In the genomic region with DNA sequence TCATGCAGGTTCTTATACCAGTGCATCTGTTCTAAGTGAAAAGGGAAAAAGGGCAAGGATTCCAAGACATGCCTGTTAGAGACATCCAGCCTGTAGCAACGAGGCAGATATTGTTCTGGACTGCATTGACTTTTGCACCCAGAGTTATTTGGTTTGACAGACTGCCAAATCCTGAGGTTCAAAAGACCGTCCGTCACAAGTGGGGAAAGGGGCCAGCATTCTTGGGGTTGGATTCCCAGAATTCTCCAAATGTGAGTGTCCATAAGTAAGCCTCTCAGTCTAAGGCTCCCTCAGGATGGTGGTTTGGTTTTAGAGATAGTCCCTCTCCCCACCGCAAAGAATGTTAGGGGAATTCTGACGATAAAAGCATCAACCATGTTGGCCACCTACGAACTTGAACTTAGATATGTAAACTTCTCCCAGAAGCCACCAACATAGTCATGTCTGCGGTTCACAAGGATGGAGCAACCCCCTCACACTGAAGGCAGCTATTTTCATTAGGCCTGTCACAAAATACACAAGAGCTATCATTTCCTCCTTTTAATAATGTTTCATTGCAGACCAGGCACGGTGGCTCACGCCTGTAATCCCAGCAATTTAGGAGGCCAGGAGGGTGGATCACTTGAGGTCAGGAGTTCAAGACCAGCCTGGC, we compare ENCODE assay signal across 12 cellular contexts. TPM values are rescaled to one million over a fixed set of nuclear protein-coding genes. Genes with fewer than 3 reads are reported as not detected.
DNase-seq lines count a peak whose midpoint lies in the region; FAIRE-seq and TF ChIP-seq lines count a peak whose summit lies in the region.
"Had no signal": no experiment of that assay in that cellular context is flagged by ENCODE, and none has a peak within 500 bp of the region (broad histone marks: within the 10 kb centered on the region; RNA-seq: fewer than 3 reads in every experiment).

No MANE protein-coding gene starts in this region.

- H3K9me3 Mint-ChIP-seq in nephron, result peaks cover 5% of the 10 kb centered on the region
- no peaks in the 10 kb centered on the region for H3K9me3 Mint-ChIP-seq in activated T-helper 2 cell treated with anti-CD3 and anti-CD28 coated beads, Interferon-gamma antibody, Interleukin-2, Interleukin-4, amounts not matched to agents 10 μg/mL and 5 μg/mL and 100 μg/mL, durations not matched to agents 14 hours and 24 hours and 36 hours

- peak overlapping the region; percentile 51 for H3K27ac ChIP-seq in endothelial cell of umbilical vein (ENCODE audit: insufficient read depth, low read depth, low read length)
- H3K27ac ChIP-seq in vagina, result no peak overlapping the region

- H3K36me3 ChIP-seq in endothelial cell of umbilical vein (ENCODE audit: control insufficient read depth in 2 of 2, extremely low read depth in 1 of 2, insufficient read depth in 2 of 2, low read length in 2 of 2) (no peaks in the 10 kb centered on the region), vagina (no peaks in the 10 kb centered on the region)

- H3K27me3 ChIP-seq in endothelial cell of umbilical vein (ENCODE audit: control insufficient read depth in 2 of 2, insufficient read depth in 2 of 2, low read length in 2 of 2), result no peaks in the 10 kb centered on the region
- H3K27me3 ChIP-seq in vagina, result no peaks in the 10 kb centered on the region

- H4K20me1 ChIP-seq in endothelial cell of umbilical vein (replicated peaks; ENCODE audit: control insufficient read depth, extremely low read depth, insufficient read depth, low read length), result no peaks in the 10 kb centered on the region

- intact Hi-C loops in endothelial cell of umbilical vein (cut with micrococcal nuclease), result no loop called here
- intact Hi-C loops in vagina (cut with DNase I), result no loop called here
- intact Hi-C loops in activated T-helper 2 cell treated with anti-CD3 and anti-CD28 coated beads, Interferon-gamma antibody, Interleukin-2, Interleukin-4, amounts not matched to agents 10 μg/mL and 5 μg/mL and 100 μg/mL, durations not matched to agents 14 hours and 24 hours and 36 hours (cut with micrococcal nuclease), result no loop called here

- H3K4me3 ChIP-seq in endothelial cell of umbilical vein (replicated peaks in 1 of 3; ENCODE audit: insufficient read depth in 1 of 3, low read depth in 1 of 3, low read length in 3 of 3) (no peak overlapping the region), vagina (no peak overlapping the region)

- no peaks in the 10 kb centered on the region for H3K9me3 ChIP-seq in endothelial cell of umbilical vein (replicated peaks; ENCODE audit: control insufficient read depth, insufficient read depth, low read length)
- no peaks in the 10 kb centered on the region for H3K9me3 ChIP-seq in vagina
- H3K9me3 ChIP-seq: Caco-2 had no signal

- H3K4me2 ChIP-seq in endothelial cell of umbilical vein (ENCODE audit: insufficient read depth, low read length), result no peak overlapping the region

- DNase-seq in AG09319 (ENCODE audit: extremely low read depth, low read depth), result peak; percentile 100
- peak; percentile 8 for DNase-seq in NOMO-1 treated with DMSO at 0.1 percent for 48 hours (lab: John Stamatoyannopoulos, UW; ENCODE audit: unreplicated experiment)
- DNase-seq in endothelial cell of umbilical vein (ENCODE audit: low read depth, low spot score), result peak; percentile 35
- DNase-seq in Kasumi-1 (lab: John Stamatoyannopoulos, UW), result no peak
- DNase-seq in vagina (ENCODE audit: extremely low spot score in 2 of 2), result no peak
- DNase-seq in amygdala (lab: John Stamatoyannopoulos, UW), result no peak
- no peak for DNase-seq in activated T-helper 2 cell treated with anti-CD3 and anti-CD28 coated beads, Interferon-gamma antibody, Interleukin-2, Interleukin-4, amounts not matched to agents 10 μg/mL and 5 μg/mL and 100 μg/mL, durations not matched to agents 14 hours and 24 hours and 36 hours (ENCODE audit: low spot score)
- DNase-seq: activated gamma-delta T cell treated with Interleukin-2 at 50 U/mL for 16 hours, Caco-2, NCI-H1694 treated with DMSO at 0.1 percent for 48 hours, posterior cingulate gyrus had no signal

- no peaks in the 10 kb centered on the region for H3K36me3 Mint-ChIP-seq in nephron (ENCODE audit: low read depth)
- H3K36me3 Mint-ChIP-seq in activated T-helper 2 cell treated with anti-CD3 and anti-CD28 coated beads, Interferon-gamma antibody, Interleukin-2, Interleukin-4, amounts not matched to agents 10 μg/mL and 5 μg/mL and 100 μg/mL, durations not matched to agents 14 hours and 24 hours and 36 hours (ENCODE audit: low read depth), result no peaks in the 10 kb centered on the region

- no peaks in the 10 kb centered on the region for H3K79me2 ChIP-seq in endothelial cell of umbilical vein (ENCODE audit: control insufficient read depth, insufficient read depth, low read length)

- H3K27me3 Mint-ChIP-seq in nephron (ENCODE audit: low read depth), result peaks cover 5% of the 10 kb centered on the region
- peaks cover 10% of the 10 kb centered on the region for H3K27me3 Mint-ChIP-seq in activated T-helper 2 cell treated with anti-CD3 and anti-CD28 coated beads, Interferon-gamma antibody, Interleukin-2, Interleukin-4, amounts not matched to agents 10 μg/mL and 5 μg/mL and 100 μg/mL, durations not matched to agents 14 hours and 24 hours and 36 hours (ENCODE audit: low read depth)

- peak overlapping the region; percentile 93 to 97 (median 96) for H3K27ac Mint-ChIP-seq in nephron
- H3K27ac Mint-ChIP-seq in activated T-helper 2 cell treated with anti-CD3 and anti-CD28 coated beads, Interferon-gamma antibody, Interleukin-2, Interleukin-4, amounts not matched to agents 10 μg/mL and 5 μg/mL and 100 μg/mL, durations not matched to agents 14 hours and 24 hours and 36 hours, result no peak overlapping the region

- no TSS peak for BruUV-seq in endothelial cell of umbilical vein (replicated peaks; lab: Mats Ljungman, UMichigan)

- POLR2A ChIA-PET in endothelial cell of umbilical vein (lab: Charles Lee), result no interaction called here

- TF ChIP-seq CTCF in AG09319 (IDR thresholded peaks at IDR 0.05; ENCODE audit: low read depth, low read length) (no peak), endothelial cell of umbilical vein (IDR thresholded peaks at IDR 0.05; ENCODE audit: extremely low read depth in 1 of 2, insufficient read depth in 1 of 2, low read depth in 1 of 2, low read length in 2 of 2) (no peak), nephron (IDR thresholded peaks at IDR 0.05; ENCODE audit: unreplicated experiment in 3 of 3) (no peak), vagina (IDR thresholded peaks at IDR 0.05) (no peak)

- H3K9ac ChIP-seq in endothelial cell of umbilical vein (replicated peaks; ENCODE audit: extremely low read depth, insufficient read depth, low read length), result no peak overlapping the region

- peaks cover 19% of the 10 kb centered on the region for H3K4me1 Mint-ChIP-seq in nephron
- H3K4me1 Mint-ChIP-seq in activated T-helper 2 cell treated with anti-CD3 and anti-CD28 coated beads, Interferon-gamma antibody, Interleukin-2, Interleukin-4, amounts not matched to agents 10 μg/mL and 5 μg/mL and 100 μg/mL, durations not matched to agents 14 hours and 24 hours and 36 hours (ENCODE audit: low read depth), result no peaks in the 10 kb centered on the region

- dilution Hi-C loops in endothelial cell of umbilical vein (cut with MboI; ENCODE audit: extremely low pct_ligation_motif_present, low sequenced_read_pairs), result no loop called here

- H3K9me1 ChIP-seq in endothelial cell of umbilical vein (replicated peaks; ENCODE audit: control insufficient read depth, extremely low read depth, insufficient read depth, low read length), result no peaks in the 10 kb centered on the region

- peak overlapping the region in 1 of 3 experiments; percentile 35 for H3K4me3 Mint-ChIP-seq in nephron
- no peak overlapping the region for H3K4me3 Mint-ChIP-seq in activated T-helper 2 cell treated with anti-CD3 and anti-CD28 coated beads, Interferon-gamma antibody, Interleukin-2, Interleukin-4, amounts not matched to agents 10 μg/mL and 5 μg/mL and 100 μg/mL, durations not matched to agents 14 hours and 24 hours and 36 hours (ENCODE audit: low read depth)

- peak; percentile 92 for FAIRE-seq in endothelial cell of umbilical vein (lab: Jason Lieb, UNC)

- CTCF ChIA-PET in endothelial cell of umbilical vein (lab: Charles Lee), result interaction anchor here (1.4 kb wide), 1 partner anchor 13 kb away, joined by 6 read pairs; no protein-coding TSS in a partner anchor

- H3K4me1 ChIP-seq in endothelial cell of umbilical vein (ENCODE audit: control insufficient read depth, extremely low read depth, insufficient read depth, low read length) (peaks cover 3% of the 10 kb centered on the region), vagina (no peaks in the 10 kb centered on the region)
- H3K4me1 ChIP-seq: Caco-2 had no signal

- peak overlapping the region; percentile 63 for H2AFZ ChIP-seq in endothelial cell of umbilical vein (ENCODE audit: low read depth, low read length)

- no peak for TF ChIP-seq POLR2A in endothelial cell of umbilical vein (IDR thresholded peaks at IDR 0.05; ENCODE audit: low read depth, low read length)
- TF ChIP-seq POLR2A in vagina (IDR thresholded peaks at IDR 0.05), result no peak

RNA-seq across cellular contexts. Expression of a gene that starts 13.6 kb away (rescaled TPM):
- total RNA-seq in endothelial cell of umbilical vein (26.0 and 26.1 TPM in 2 replicates), vagina (23.3 TPM)
- 10.1 and 14.0 TPM in 2 replicates for polyA plus RNA-seq in endothelial cell of umbilical vein
- 12.8 and 13.0 TPM in 2 replicates for polyA plus RNA-seq in endothelial cell of umbilical vein (2011; cell fraction: cytosol; rRNA removed)
- 13.6 and 19.4 TPM in 2 replicates for polyA plus RNA-seq in endothelial cell of umbilical vein (2011; cell fraction: nucleus; rRNA removed)
- 38.0 and 40.9 TPM in 2 replicates for polyA plus RNA-seq in endothelial cell of umbilical vein (2012)
- 6.4 and 8.7 TPM in 2 replicates for polyA minus RNA-seq in endothelial cell of umbilical vein
- 3.8 TPM for polyA minus RNA-seq in endothelial cell of umbilical vein (2011; cell fraction: cytosol; rRNA and poly(A)+ RNA removed)
- 14.9 and 18.1 TPM in 2 replicates for polyA minus RNA-seq in endothelial cell of umbilical vein (2011; cell fraction: nucleus; rRNA and poly(A)+ RNA removed)
- 23.6 and 23.8 TPM in 2 replicates for total RNA-seq in activated T-helper 2 cell treated with anti-CD3 and anti-CD28 coated beads, Interferon-gamma antibody, Interleukin-2, Interleukin-4, amounts not matched to agents 10 μg/mL and 5 μg/mL and 100 μg/mL, durations not matched to agents 14 hours and 24 hours and 36 hours

RNA-seq across cellular contexts. Expression of a gene that starts 49.3 kb away (rescaled TPM):
- total RNA-seq in endothelial cell of umbilical vein (338 and 345 TPM in 2 replicates), vagina (74.6 TPM)
- 163 and 170 TPM in 2 replicates for polyA plus RNA-seq in endothelial cell of umbilical vein
- 317 and 375 TPM in 2 replicates for polyA plus RNA-seq in endothelial cell of umbilical vein (2011; cell fraction: cytosol; rRNA removed)
- polyA plus RNA-seq in endothelial cell of umbilical vein (2011; cell fraction: nucleus; rRNA removed), result 139 and 168 TPM in 2 replicates
- 568 and 822 TPM in 2 replicates for polyA plus RNA-seq in endothelial cell of umbilical vein (2012)
- 43.9 and 45.6 TPM in 2 replicates for polyA minus RNA-seq in endothelial cell of umbilical vein
- polyA minus RNA-seq in endothelial cell of umbilical vein (2011; cell fraction: cytosol; rRNA and poly(A)+ RNA removed), result 27.0 TPM
- polyA minus RNA-seq in endothelial cell of umbilical vein (2011; cell fraction: nucleus; rRNA and poly(A)+ RNA removed), result 50.2 and 65.0 TPM in 2 replicates
- total RNA-seq in activated T-helper 2 cell treated with anti-CD3 and anti-CD28 coated beads, Interferon-gamma antibody, Interleukin-2, Interleukin-4, amounts not matched to agents 10 μg/mL and 5 μg/mL and 100 μg/mL, durations not matched to agents 14 hours and 24 hours and 36 hours, result 164 and 167 TPM in 2 replicates

Comparison
In these comparisons a context has a peak if more than half of its experiments do, and no peak if none do; other contexts are left out.
1. DNase-seq: peak in AG09319 (single experiment), NOMO-1 treated with DMSO at 0.1 percent for 48 hours (single experiment) and endothelial cell of umbilical vein (single experiment); none in Kasumi-1 (0 of 2), vagina (0 of 2), amygdala (0 of 56) and activated T-helper 2 cell treated with anti-CD3 and anti-CD28 coated beads, Interferon-gamma antibody, Interleukin-2, Interleukin-4, amounts not matched to agents 10 μg/mL and 5 μg/mL and 100 μg/mL, durations not matched to agents 14 hours and 24 hours and 36 hours (single experiment).